ENCODE assay signal across 1 cellular context in the genomic region with DNA sequence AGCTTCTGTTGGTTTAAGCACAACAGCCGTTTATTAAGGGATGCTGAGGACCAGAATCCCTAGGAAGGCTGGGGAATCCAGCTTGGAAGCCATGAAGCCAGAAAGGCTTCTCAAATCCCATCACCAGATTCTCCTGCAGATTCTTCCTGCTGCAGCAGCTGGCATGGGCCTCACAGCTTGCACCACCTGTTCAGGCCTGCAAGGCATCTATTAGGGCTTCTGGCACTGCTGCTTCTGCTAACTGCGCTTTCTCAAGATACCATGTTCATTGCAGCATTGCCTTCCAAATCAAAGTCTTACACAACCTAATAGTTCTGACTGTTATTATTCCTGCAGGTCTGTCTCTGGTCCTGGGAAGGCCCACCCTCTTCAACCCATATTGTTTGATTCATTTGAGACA.
TF ChIP-seq lines count a peak whose summit lies in the region.

No MANE protein-coding gene starts in this region.

TF ChIP-seq in H1, 55 proteins besides CTCF, POLR2A, EP300 and RAD21:
- no peak for TF ChIP-seq SP1 (IDR thresholded peaks at IDR 0.05; ENCODE audit: low read depth, low read length)
- TF ChIP-seq EZH2 (IDR thresholded peaks at IDR 0.05; ENCODE audit: low read depth, low read length, severe bottlenecking), result no peak
- TF ChIP-seq FOSL1 (IDR thresholded peaks at IDR 0.05; ENCODE audit: insufficient read depth, low read depth, low read length), result no peak
- no peak for TF ChIP-seq TCF12 (IDR thresholded peaks at IDR 0.05; ENCODE audit: low read depth, low read length)
- TF ChIP-seq, protein P1, sequence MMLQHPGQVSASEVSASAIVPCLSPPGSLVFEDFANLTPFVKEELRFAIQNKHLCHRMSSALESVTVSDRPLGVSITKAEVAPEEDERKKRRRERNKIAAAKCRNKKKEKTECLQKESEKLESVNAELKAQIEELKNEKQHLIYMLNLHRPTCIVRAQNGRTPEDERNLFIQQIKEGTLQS (IDR thresholded peaks at IDR 0.05; ENCODE audit: insufficient read depth, low read depth, low read length), result no peak
- TF ChIP-seq CBX8 (IDR thresholded peaks at IDR 0.05; ENCODE audit: borderline replicate concordance, low read depth, low read length), result no peak
- TF ChIP-seq SAP30 (IDR thresholded peaks at IDR 0.05; ENCODE audit: insufficient read depth, insufficient replicate concordance, low read length), result no peak
- TF ChIP-seq RFX5 (IDR thresholded peaks at IDR 0.05; ENCODE audit: borderline replicate concordance, low read depth, low read length), result no peak
- no peak for TF ChIP-seq CHD2 (IDR thresholded peaks at IDR 0.05; ENCODE audit: low read length)
